ENCODE assay signal across 19 cellular contexts in genomic region chr5:175711472-175712312, GRCh38. TPM values are rescaled to one million over a fixed set of nuclear protein-coding genes. Genes with fewer than 3 reads are reported as not detected.
"Had no signal": no experiment of that assay in that cellular context is flagged by ENCODE, and none has a peak within 500 bp of the region (broad histone marks: within the 10 kb centered on the region; RNA-seq: fewer than 3 reads in every experiment).

No MANE protein-coding gene starts in this region.

- H3K4me1 Mint-ChIP-seq: activated naive CD8-positive, alpha-beta T cell treated with anti-CD3 and anti-CD28 coated beads for 36 hours; stimulated activated naive CD8-positive, alpha-beta T cell treated with anti-CD3 and anti-CD28 coated beads, Interleukin-15, amount 100 ng/mL, for 72 hours; T-cell had no signal

- H3K27ac ChIP-seq: breast epithelium, foreskin keratinocyte, left lung, skin epidermis had no signal

- H3K27me3 Mint-ChIP-seq: activated naive CD8-positive, alpha-beta T cell treated with anti-CD3 and anti-CD28 coated beads for 36 hours; stimulated activated naive CD8-positive, alpha-beta T cell treated with anti-CD3 and anti-CD28 coated beads, Interleukin-15, amount 100 ng/mL, for 72 hours had no signal

- H3K27ac Mint-ChIP-seq: activated naive CD8-positive, alpha-beta T cell treated with anti-CD3 and anti-CD28 coated beads for 36 hours; activated T-cell treated with anti-CD3 and anti-CD28 coated beads, Interleukin-2, amount 50 U/mL, for 72 hours; progenitor cell of endocrine pancreas; T-cell had no signal

- H3K4me1 ChIP-seq: breast epithelium, foreskin keratinocyte, left lung had no signal

- DNase-seq: activated CD4-positive, alpha-beta T cell treated with anti-CD3 and anti-CD28 coated beads, Interleukin-2, amount 50 U/mL, for 1 hour; activated CD4-positive, CD25-positive, alpha-beta regulatory T cell; activated gamma-delta T cell treated with Interleukin-2 at 50 U/mL for 16 hours; activated naive CD8-positive, alpha-beta T cell treated with anti-CD3 and anti-CD28 coated beads for 36 hours; activated T-cell treated with anti-CD3 and anti-CD28 coated beads, Interleukin-2, amount 50 U/mL, for 72 hours; foreskin keratinocyte; mammary epithelial cell; SHP77 treated with DMSO at 0.1 percent for 48 hours; SK-N-SH; stimulated activated CD4-positive, alpha-beta T cell treated with anti-CD3 and anti-CD28 coated beads, Interleukin-4, amount 100 ng/mL, for 1 hour; stimulated activated naive CD8-positive, alpha-beta T cell treated with anti-CD3 and anti-CD28 coated beads, Interleukin-15, amount 100 ng/mL, for 72 hours had no signal

- H3K27me3 ChIP-seq: breast epithelium, foreskin keratinocyte, left lung had no signal

- FAIRE-seq: keratinocyte had no signal

- H3K4me3 ChIP-seq: breast epithelium, left lung, skin epidermis had no signal

- H3K4me3 Mint-ChIP-seq: activated naive CD8-positive, alpha-beta T cell treated with anti-CD3 and anti-CD28 coated beads for 36 hours; activated T-cell treated with anti-CD3 and anti-CD28 coated beads, Interleukin-2, amount 50 U/mL, for 72 hours; stimulated activated naive CD8-positive, alpha-beta T cell treated with anti-CD3 and anti-CD28 coated beads, Interleukin-15, amount 100 ng/mL, for 72 hours; T-cell had no signal

- ATAC-seq: activated T-cell treated with anti-CD3 and anti-CD28 coated beads, Interleukin-2, amount 50 U/mL, for 72 hours; foreskin keratinocyte; left lung; stimulated activated naive CD8-positive, alpha-beta T cell treated with anti-CD3 and anti-CD28 coated beads, Interleukin-15, amount 100 ng/mL, for 72 hours; T-cell had no signal

- H3K36me3 ChIP-seq: breast epithelium had no signal

- H3K9me3 ChIP-seq: SK-N-SH had no signal

RNA-seq across cellular contexts. Expression of gene HRH2, which starts 53.8 kb away (rescaled TPM):
- total RNA-seq: fibroblast of lung, foreskin keratinocyte, mammary epithelial cell, myocyte had no signal
- polyA plus RNA-seq: foreskin keratinocyte, keratinocyte had no signal
